2 cellular contexts compared by ENCODE assay signal in the genomic region with DNA sequence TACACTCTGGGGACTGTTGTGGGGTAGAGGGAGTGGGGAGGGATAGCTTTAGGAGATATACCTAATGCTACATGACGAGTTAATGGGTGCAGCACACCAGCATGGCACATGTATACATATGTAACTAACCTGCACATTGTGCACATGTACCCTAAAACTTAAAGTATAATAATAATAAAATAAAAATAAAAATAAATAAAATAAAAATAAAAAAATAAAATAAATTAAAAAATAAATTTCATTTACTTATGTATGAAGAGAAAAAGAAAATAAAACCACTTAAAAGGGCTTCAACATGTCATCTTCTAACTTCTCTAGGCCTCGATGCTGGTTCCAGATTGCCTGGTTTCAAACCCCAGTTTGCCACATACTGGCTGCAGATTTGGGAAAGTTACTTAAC. TPM values are rescaled to one million over a fixed set of nuclear protein-coding genes. Genes with fewer than 3 reads are reported as not detected.
"Had no signal": no experiment of that assay in that cellular context is flagged by ENCODE, and none has a peak within 500 bp of the region (broad histone marks: within the 10 kb centered on the region; RNA-seq: fewer than 3 reads in every experiment).

No MANE protein-coding gene starts in this region.

RNA-seq across cellular contexts. Expression of gene HTR1E, which starts 10.2 kb away (rescaled TPM):
- total RNA-seq: G401, GM12878 had no signal
